In genomic region chr10:113854019-113854756, GRCh38 we compare ENCODE assay signal across 8 cellular contexts. TPM values are rescaled to one million over a fixed set of nuclear protein-coding genes. Genes with fewer than 3 reads are reported as not detected.
DNase-seq lines count a peak whose midpoint lies in the region; ATAC-seq and TF ChIP-seq lines count a peak whose summit lies in the region.

Gene DCLRE1A, minus strand, starts transcription at chr10:113854082. Its CDS starts 900 bp downstream, at chr10:113853182.
A gene with protein sequence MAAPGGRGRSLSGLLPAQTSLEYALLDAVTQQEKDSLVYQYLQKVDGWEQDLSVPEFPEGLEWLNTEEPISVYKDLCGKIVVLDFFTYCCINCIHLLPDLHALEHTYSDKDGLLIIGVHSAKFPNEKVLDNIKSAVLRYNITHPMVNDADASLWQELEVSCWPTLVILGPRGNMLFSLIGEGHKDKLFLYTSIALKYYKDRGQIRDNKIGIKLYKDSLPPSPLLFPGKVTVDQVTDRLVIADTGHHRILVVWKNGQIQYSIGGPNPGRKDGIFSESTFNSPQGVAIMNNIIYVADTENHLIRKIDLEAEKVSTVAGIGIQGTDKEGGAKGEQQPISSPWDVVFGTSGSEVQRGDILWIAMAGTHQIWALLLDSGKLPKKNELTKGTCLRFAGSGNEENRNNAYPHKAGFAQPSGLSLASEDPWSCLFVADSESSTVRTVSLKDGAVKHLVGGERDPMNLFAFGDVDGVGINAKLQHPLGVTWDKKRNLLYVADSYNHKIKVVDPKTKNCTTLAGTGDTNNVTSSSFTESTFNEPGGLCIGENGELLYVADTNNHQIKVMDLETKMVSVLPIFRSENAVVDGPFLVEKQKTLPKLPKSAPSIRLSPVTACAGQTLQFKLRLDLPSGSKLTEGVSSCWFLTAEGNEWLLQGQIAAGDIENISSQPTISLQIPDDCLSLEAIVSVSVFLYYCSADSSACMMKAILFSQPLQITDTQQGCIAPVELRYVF (plus strand): TSS chr10:113854661. CDS start chr10:113854873, 212 bp downstream.

- peak within 1 kb of the TSS; percentile 97 for H2AFZ ChIP-seq in KMS-11 (ENCODE audit: low read depth)

- peak within 1 kb of the TSS; percentile 78 for H3K4me2 ChIP-seq in KMS-11

- TF ChIP-seq CTCF in KMS-11 (conservative IDR thresholded peaks at IDR 0.05; ENCODE audit: low read depth, low read length) (no peak), RWPE2 (IDR thresholded peaks at IDR 0.05; ENCODE audit: poor library complexity, severe bottlenecking) (no peak), fibroblast of the aortic adventitia (IDR thresholded peaks at IDR 0.05; ENCODE audit: insufficient read depth, low read length) (no peak), nephron progenitor cell (IDR thresholded peaks at IDR 0.05) (no peak)

- H3K36me3 ChIP-seq in KMS-11 (ENCODE audit: insufficient read depth) (peaks cover 6% of the 10 kb centered on the region; the same call in 1 of the 2 replicates), RWPE2 (ENCODE audit: low read depth) (peaks cover 30% of the 10 kb centered on the region)

- H3K27me3 Mint-ChIP-seq in nephron progenitor cell (ENCODE audit: low read depth, poor library complexity), result no peaks in the 10 kb centered on the region
- H3K27me3 Mint-ChIP-seq in stimulated activated naive CD8-positive, alpha-beta T cell treated with anti-CD3 and anti-CD28 coated beads, Interleukin-15, Interleukin-2, amounts not matched to agents 100 ng/mL and 50 ng/mL, for 24 hours, result no peaks in the 10 kb centered on the region

- H3K4me1 ChIP-seq in KMS-11 (ENCODE audit: low read depth, poor library complexity, severe bottlenecking), result peaks cover 43% of the 10 kb centered on the region
- peaks cover 27% of the 10 kb centered on the region for H3K4me1 ChIP-seq in RWPE2 (ENCODE audit: insufficient read depth, poor library complexity, severe bottlenecking)

- peaks cover 72% of the 10 kb centered on the region for H3K4me1 Mint-ChIP-seq in nephron progenitor cell
- peaks cover 43% of the 10 kb centered on the region for H3K4me1 Mint-ChIP-seq in stimulated activated naive CD8-positive, alpha-beta T cell treated with anti-CD3 and anti-CD28 coated beads, Interleukin-15, Interleukin-2, amounts not matched to agents 100 ng/mL and 50 ng/mL, for 24 hours (ENCODE audit: low read depth)

- H3K4me3 ChIP-seq in KMS-11 (IDR thresholded peaks at IDR 0.05; ENCODE audit: insufficient read depth, low read depth, low read length) (peak within 1 kb of the TSS; percentile 7), RWPE2 (ENCODE audit: severe bottlenecking) (peak within 1 kb of the TSS; percentile 93), fibroblast of the aortic adventitia (ENCODE audit: low read depth, low read length) (peak within 1 kb of the TSS; percentile 86)

- H3K9me3 ChIP-seq in RWPE2 (ENCODE audit: severe bottlenecking), result no peaks in the 10 kb centered on the region

- peak within 1 kb of the TSS; percentile 90 for H3K9ac ChIP-seq in KMS-11

- peak within 1 kb of the TSS; percentile 99 for H3K27ac Mint-ChIP-seq in nephron progenitor cell
- peak within 1 kb of the TSS; percentile 99 for H3K27ac Mint-ChIP-seq in stimulated activated naive CD8-positive, alpha-beta T cell treated with anti-CD3 and anti-CD28 coated beads, Interleukin-15, Interleukin-2, amounts not matched to agents 100 ng/mL and 50 ng/mL, for 24 hours

- H3K27me3 ChIP-seq in KMS-11 (ENCODE audit: insufficient read depth, low read depth) (no peaks in the 10 kb centered on the region), RWPE2 (ENCODE audit: insufficient read depth, poor library complexity, severe bottlenecking) (no peaks in the 10 kb centered on the region)

- peak within 1 kb of the TSS; percentile 99 for H3K4me3 Mint-ChIP-seq in nephron progenitor cell
- peak within 1 kb of the TSS; percentile 89 for H3K4me3 Mint-ChIP-seq in stimulated activated naive CD8-positive, alpha-beta T cell treated with anti-CD3 and anti-CD28 coated beads, Interleukin-15, Interleukin-2, amounts not matched to agents 100 ng/mL and 50 ng/mL, for 24 hours

- H3K27ac ChIP-seq in KMS-11 (peak within 1 kb of the TSS; percentile 59), RWPE2 (ENCODE audit: poor library complexity, severe bottlenecking) (peak within 1 kb of the TSS; percentile 71)

- DNase-seq in DMS 273 (lab: John Stamatoyannopoulos, UW; ENCODE audit: unreplicated experiment), result peak; percentile 87
- peak; percentile 72 for DNase-seq in RWPE2 (ENCODE audit: low spot score)
- peak; percentile 47 for DNase-seq in activated effector memory CD4-positive, alpha-beta T cell treated with Interleukin-2 at 50 U/mL for 16 hours
- DNase-seq in fibroblast of the aortic adventitia (ENCODE audit: low read depth), result peak; percentile 85
- peak; percentile 73 for DNase-seq in nephron progenitor cell

- H3K36me3 Mint-ChIP-seq in nephron progenitor cell (ENCODE audit: low read depth), result peaks cover 16% of the 10 kb centered on the region
- H3K36me3 Mint-ChIP-seq in stimulated activated naive CD8-positive, alpha-beta T cell treated with anti-CD3 and anti-CD28 coated beads, Interleukin-15, Interleukin-2, amounts not matched to agents 100 ng/mL and 50 ng/mL, for 24 hours (ENCODE audit: low read depth), result peaks cover 29% of the 10 kb centered on the region

- no peaks in the 10 kb centered on the region for H3K9me3 Mint-ChIP-seq in nephron progenitor cell
- H3K9me3 Mint-ChIP-seq in stimulated activated naive CD8-positive, alpha-beta T cell treated with anti-CD3 and anti-CD28 coated beads, Interleukin-15, Interleukin-2, amounts not matched to agents 100 ng/mL and 50 ng/mL, for 24 hours, result no peaks in the 10 kb centered on the region

- no peaks in the 10 kb centered on the region for H4K20me1 ChIP-seq in KMS-11 (ENCODE audit: insufficient read depth)

- H3K79me2 ChIP-seq in KMS-11 (ENCODE audit: insufficient read depth, low read depth), result peaks cover 20% of the 10 kb centered on the region

- peak; percentile 35 for ATAC-seq in GM21619 (IDR thresholded peaks at IDR 0.05; ENCODE audit: unreplicated experiment)
- ATAC-seq in RWPE2 (ENCODE audit: low read depth), result peak; percentile 71

RNA-seq across cellular contexts. Expression of gene DCLRE1A, which starts in this region (rescaled TPM):
- 1.2 and 10.9 TPM in 2 replicates for total RNA-seq in fibroblast of the aortic adventitia (ENCODE audit: low replicate concordance)

RNA-seq across cellular contexts. Expression of the second gene that starts in this region (rescaled TPM):
- total RNA-seq in fibroblast of the aortic adventitia (ENCODE audit: low replicate concordance), result 7.0 and 26.3 TPM in 2 replicates

Comparison
In these comparisons a context has a peak if more than half of its experiments do, and no peak if none do; other contexts are left out.
1. Peak in every context shown above with its lines: DNase-seq, ATAC-seq, H3K4me3 ChIP-seq and H3K27ac ChIP-seq.
2. H3K4me3 ChIP-seq: peak in every context shown above with its lines; median percentile 93 in RWPE2; 86 in fibroblast of the aortic adventitia; 7 in KMS-11.